12 cellular contexts compared by ENCODE assay signal in genomic region chr10:88066876-88067275, GRCh38.
DNase-seq lines count a peak whose midpoint lies in the region; ATAC-seq and TF ChIP-seq lines count a peak whose summit lies in the region.
"Had no signal": no experiment of that assay in that cellular context is flagged by ENCODE, and none has a peak within 500 bp of the region (broad histone marks: within the 10 kb centered on the region; RNA-seq: fewer than 3 reads in every experiment).

No MANE protein-coding gene starts in this region.

- CTCF ChIA-PET in activated naive CD4-positive, alpha-beta T cell treated with anti-CD3 and anti-CD28 coated beads for 36 hours (lab: Charles Lee): interaction anchor here (0.7 to 1.1 kb wide), 2 partner anchors 23 to 205 kb away, joined by 3 to 8 read pairs; no protein-coding TSS in a partner anchor

- DNase-seq in activated naive CD4-positive, alpha-beta T cell treated with anti-CD3 and anti-CD28 coated beads for 36 hours: peak; percentile 21
- no peak for DNase-seq in activated naive CD4-positive, alpha-beta T cell treated with Interleukin-2 at 50 U/mL for 16 hours
- DNase-seq in NOMO-1 treated with DMSO at 0.1 percent for 48 hours (lab: John Stamatoyannopoulos, UW; ENCODE audit: unreplicated experiment) (peak; percentile 97), spleen (no peak), MG63 (no peak)
- DNase-seq in effector memory CD8-positive, alpha-beta T cell: no peak
- DNase-seq: colonic mucosa, mammary epithelial cell, NCI-H446 treated with DMSO at 0.1 percent for 48 hours had no signal

- no peaks in the 10 kb centered on the region for H3K36me3 ChIP-seq in spleen
- H3K36me3 ChIP-seq in MG63: no peaks in the 10 kb centered on the region
- H3K36me3 ChIP-seq: colonic mucosa had no signal

- no peak overlapping the region for H3K27ac Mint-ChIP-seq in activated naive CD4-positive, alpha-beta T cell treated with anti-CD3 and anti-CD28 coated beads for 36 hours
- H3K27ac Mint-ChIP-seq in effector memory CD8-positive, alpha-beta T cell: peak overlapping the region in 1 of 2 donors; percentile 32
- H3K27ac Mint-ChIP-seq: activated T-helper 2 cell treated with anti-CD3 and anti-CD28 coated beads, Interferon-gamma antibody, Interleukin-2, Interleukin-4, amounts not matched to agents 10 μg/mL and 5 μg/mL and 100 μg/mL, durations not matched to agents 14 hours and 24 hours and 36 hours had no signal

- H3K27me3 Mint-ChIP-seq in activated naive CD4-positive, alpha-beta T cell treated with anti-CD3 and anti-CD28 coated beads for 36 hours (ENCODE audit: low read depth): peaks cover 11% of the 10 kb centered on the region
- H3K27me3 Mint-ChIP-seq in effector memory CD8-positive, alpha-beta T cell: peaks cover 0 to 2% of the 10 kb centered on the region in 2 donors

- TF ChIP-seq CTCF in spleen (IDR thresholded peaks at IDR 0.05 in 8 of 11, conservative IDR thresholded peaks at IDR 0.05 in 3 of 11): peak in 2 of 11 experiments; percentile 8 to 43

- 25 to 38% (median 30%) methylated on average over 6 of the region's 6 CpGs for WGBS in spleen, 5 donors

- intact Hi-C loops in activated naive CD4-positive, alpha-beta T cell treated with anti-CD3 and anti-CD28 coated beads for 36 hours (cut with micrococcal nuclease): loop anchor here (10.0 kb wide), 1 partner anchor 688 kb away; no protein-coding TSS in a partner anchor
- intact Hi-C loops in spleen (cut with DNase I; ENCODE audit: low total_unique reads): no loop called here

- peak in 1 of 3 donors; percentile 21 for TF ChIP-seq POLR2A in spleen (IDR thresholded peaks at IDR 0.05)

- H3K9me3 ChIP-seq in spleen (no peaks in the 10 kb centered on the region), MG63 (no peaks in the 10 kb centered on the region)
- H3K9me3 ChIP-seq: colonic mucosa had no signal

- peaks cover 58% of the 10 kb centered on the region for H3K4me1 Mint-ChIP-seq in activated naive CD4-positive, alpha-beta T cell treated with anti-CD3 and anti-CD28 coated beads for 36 hours (ENCODE audit: low read depth)
- H3K4me1 Mint-ChIP-seq in effector memory CD8-positive, alpha-beta T cell (ENCODE audit: low read depth in 2 of 2): peaks cover 24 to 26% of the 10 kb centered on the region in 2 donors

- no peak overlapping the region for H3K4me3 Mint-ChIP-seq in activated naive CD4-positive, alpha-beta T cell treated with anti-CD3 and anti-CD28 coated beads for 36 hours
- peak overlapping the region; percentile 0 to 5 for H3K4me3 Mint-ChIP-seq in effector memory CD8-positive, alpha-beta T cell

- H3K4me3 ChIP-seq in spleen (peak overlapping the region in 1 of 8 donors; percentile 56), MG63 (no peak overlapping the region)
- H3K4me3 ChIP-seq: colonic mucosa had no signal

- H3K27me3 ChIP-seq in spleen (replicated peaks in 1 of 7) (no peaks in the 10 kb centered on the region), MG63 (no peaks in the 10 kb centered on the region)
- H3K27me3 ChIP-seq: colonic mucosa had no signal

- no peaks in the 10 kb centered on the region for H3K36me3 Mint-ChIP-seq in activated naive CD4-positive, alpha-beta T cell treated with anti-CD3 and anti-CD28 coated beads for 36 hours (ENCODE audit: low read depth)
- peaks cover 4% of the 10 kb centered on the region for H3K36me3 Mint-ChIP-seq in effector memory CD8-positive, alpha-beta T cell (ENCODE audit: insufficient read depth)

- H3K9me3 Mint-ChIP-seq in activated naive CD4-positive, alpha-beta T cell treated with anti-CD3 and anti-CD28 coated beads for 36 hours: no peaks in the 10 kb centered on the region
- H3K9me3 Mint-ChIP-seq in effector memory CD8-positive, alpha-beta T cell: no peaks in the 10 kb centered on the region
- H3K9me3 Mint-ChIP-seq: activated T-helper 2 cell treated with anti-CD3 and anti-CD28 coated beads, Interferon-gamma antibody, Interleukin-2, Interleukin-4, amounts not matched to agents 10 μg/mL and 5 μg/mL and 100 μg/mL, durations not matched to agents 14 hours and 24 hours and 36 hours had no signal

- ATAC-seq in effector memory CD8-positive, alpha-beta T cell (replicated peaks): peak; percentile 58
- ATAC-seq in GM19035 (IDR thresholded peaks at IDR 0.05; ENCODE audit: unreplicated experiment): no peak
- no peak for ATAC-seq in HG02981 (IDR thresholded peaks at IDR 0.05; ENCODE audit: unreplicated experiment)

- H3K4me1 ChIP-seq in spleen: peaks cover 31 to 100% (median 90%) of the 10 kb centered on the region in 6 donors
- H3K4me1 ChIP-seq: colonic mucosa had no signal

- H3K27ac ChIP-seq in spleen: peak overlapping the region; percentile 66 to 95 (median 78)
- H3K27ac ChIP-seq: colonic mucosa had no signal

Comparison
In these comparisons a context has a peak if more than half of its experiments do, and no peak if none do; other contexts are left out.
1. DNase-seq: peak in activated naive CD4-positive, alpha-beta T cell treated with anti-CD3 and anti-CD28 coated beads for 36 hours (single experiment) and NOMO-1 treated with DMSO at 0.1 percent for 48 hours (single experiment); none in activated naive CD4-positive, alpha-beta T cell treated with Interleukin-2 at 50 U/mL for 16 hours (single experiment), effector memory CD8-positive, alpha-beta T cell (0 of 3), spleen (single experiment) and MG63 (single experiment).